Comparison of ENCODE assay signal across 2 cellular contexts in the genomic region with DNA sequence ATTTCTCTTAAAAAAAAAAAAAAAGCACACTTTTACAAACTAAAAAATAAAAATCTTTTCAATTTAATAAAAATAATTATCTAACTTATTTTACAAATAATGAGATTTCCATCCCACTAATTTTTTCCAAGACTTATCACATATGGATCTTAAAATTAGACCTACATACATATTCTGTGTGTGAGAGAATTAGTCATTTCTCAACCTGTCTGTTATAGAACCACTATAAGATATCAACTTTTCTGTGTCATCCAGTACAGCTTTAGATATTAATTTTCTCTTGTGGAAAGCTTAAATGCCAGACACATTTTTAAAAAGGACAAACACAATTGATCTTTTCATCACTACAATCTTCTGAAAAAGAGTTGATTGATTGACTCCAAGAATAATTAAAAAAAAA.
TF ChIP-seq lines count a peak whose summit lies in the region.

No MANE protein-coding gene starts in this region.

TF ChIP-seq in GM12878, 131 proteins besides CTCF, POLR2A, EP300 and RAD21 (continued from another document):
- TF ChIP-seq, protein P1, sequence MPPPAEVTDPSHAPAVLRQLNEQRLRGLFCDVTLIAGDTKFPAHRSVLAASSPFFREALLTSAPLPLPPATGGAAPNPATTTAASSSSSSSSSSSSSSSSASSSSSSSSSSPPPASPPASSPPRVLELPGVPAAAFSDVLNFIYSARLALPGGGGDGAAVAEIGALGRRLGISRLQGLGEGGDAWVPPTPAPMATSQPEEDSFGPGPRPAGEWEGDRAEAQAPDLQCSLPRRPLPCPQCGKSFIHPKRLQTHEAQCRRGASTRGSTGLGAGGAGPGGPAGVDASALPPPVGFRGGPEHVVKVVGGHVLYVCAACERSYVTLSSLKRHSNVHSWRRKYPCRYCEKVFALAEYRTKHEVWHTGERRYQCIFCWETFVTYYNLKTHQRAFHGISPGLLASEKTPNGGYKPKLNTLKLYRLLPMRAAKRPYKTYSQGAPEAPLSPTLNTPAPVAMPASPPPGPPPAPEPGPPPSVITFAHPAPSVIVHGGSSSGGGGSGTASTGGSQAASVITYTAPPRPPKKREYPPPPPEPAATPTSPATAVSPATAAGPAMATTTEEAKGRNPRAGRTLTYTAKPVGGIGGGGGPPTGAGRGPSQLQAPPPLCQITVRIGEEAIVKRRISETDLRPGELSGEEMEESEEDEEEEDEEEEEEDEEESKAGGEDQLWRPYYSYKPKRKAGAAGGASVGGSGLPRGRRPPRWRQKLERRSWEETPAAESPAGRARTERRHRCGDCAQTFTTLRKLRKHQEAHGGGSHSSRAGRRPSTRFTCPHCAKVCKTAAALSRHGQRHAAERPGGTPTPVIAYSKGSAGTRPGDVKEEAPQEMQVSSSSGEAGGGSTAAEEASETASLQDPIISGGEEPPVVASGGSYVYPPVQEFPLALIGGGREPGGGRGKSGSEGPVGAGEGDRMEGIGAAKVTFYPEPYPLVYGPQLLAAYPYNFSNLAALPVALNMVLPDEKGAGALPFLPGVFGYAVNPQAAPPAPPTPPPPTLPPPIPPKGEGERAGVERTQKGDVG (CRISPR knock-in tag; IDR thresholded peaks at IDR 0.05) = no peak
- TF ChIP-seq NFXL1 (IDR thresholded peaks at IDR 0.05; ENCODE audit: borderline replicate concordance) (no peak), SMARCA5 (IDR thresholded peaks at IDR 0.05) (no peak), STAT1 (conservative IDR thresholded peaks at IDR 0.05) (no peak), RBBP5 (conservative IDR thresholded peaks at IDR 0.05) (no peak)
- TF ChIP-seq, protein P2, sequence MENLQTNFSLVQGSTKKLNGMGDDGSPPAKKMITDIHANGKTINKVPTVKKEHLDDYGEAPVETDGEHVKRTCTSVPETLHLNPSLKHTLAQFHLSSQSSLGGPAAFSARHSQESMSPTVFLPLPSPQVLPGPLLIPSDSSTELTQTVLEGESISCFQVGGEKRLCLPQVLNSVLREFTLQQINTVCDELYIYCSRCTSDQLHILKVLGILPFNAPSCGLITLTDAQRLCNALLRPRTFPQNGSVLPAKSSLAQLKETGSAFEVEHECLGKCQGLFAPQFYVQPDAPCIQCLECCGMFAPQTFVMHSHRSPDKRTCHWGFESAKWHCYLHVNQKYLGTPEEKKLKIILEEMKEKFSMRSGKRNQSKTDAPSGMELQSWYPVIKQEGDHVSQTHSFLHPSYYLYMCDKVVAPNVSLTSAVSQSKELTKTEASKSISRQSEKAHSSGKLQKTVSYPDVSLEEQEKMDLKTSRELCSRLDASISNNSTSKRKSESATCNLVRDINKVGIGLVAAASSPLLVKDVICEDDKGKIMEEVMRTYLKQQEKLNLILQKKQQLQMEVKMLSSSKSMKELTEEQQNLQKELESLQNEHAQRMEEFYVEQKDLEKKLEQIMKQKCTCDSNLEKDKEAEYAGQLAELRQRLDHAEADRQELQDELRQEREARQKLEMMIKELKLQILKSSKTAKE (IDR thresholded peaks at IDR 0.05; ENCODE audit: low read depth, poor library complexity, severe bottlenecking) = no peak
- TF ChIP-seq, protein P3, sequence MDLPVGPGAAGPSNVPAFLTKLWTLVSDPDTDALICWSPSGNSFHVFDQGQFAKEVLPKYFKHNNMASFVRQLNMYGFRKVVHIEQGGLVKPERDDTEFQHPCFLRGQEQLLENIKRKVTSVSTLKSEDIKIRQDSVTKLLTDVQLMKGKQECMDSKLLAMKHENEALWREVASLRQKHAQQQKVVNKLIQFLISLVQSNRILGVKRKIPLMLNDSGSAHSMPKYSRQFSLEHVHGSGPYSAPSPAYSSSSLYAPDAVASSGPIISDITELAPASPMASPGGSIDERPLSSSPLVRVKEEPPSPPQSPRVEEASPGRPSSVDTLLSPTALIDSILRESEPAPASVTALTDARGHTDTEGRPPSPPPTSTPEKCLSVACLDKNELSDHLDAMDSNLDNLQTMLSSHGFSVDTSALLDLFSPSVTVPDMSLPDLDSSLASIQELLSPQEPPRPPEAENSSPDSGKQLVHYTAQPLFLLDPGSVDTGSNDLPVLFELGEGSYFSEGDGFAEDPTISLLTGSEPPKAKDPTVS (IDR thresholded peaks at IDR 0.05; ENCODE audit: low read depth, low read length) = no peak

TF ChIP-seq in GM23338, 12 proteins besides CTCF, POLR2A, EP300 and RAD21 (continued from another document):
- TF ChIP-seq, protein P4, sequence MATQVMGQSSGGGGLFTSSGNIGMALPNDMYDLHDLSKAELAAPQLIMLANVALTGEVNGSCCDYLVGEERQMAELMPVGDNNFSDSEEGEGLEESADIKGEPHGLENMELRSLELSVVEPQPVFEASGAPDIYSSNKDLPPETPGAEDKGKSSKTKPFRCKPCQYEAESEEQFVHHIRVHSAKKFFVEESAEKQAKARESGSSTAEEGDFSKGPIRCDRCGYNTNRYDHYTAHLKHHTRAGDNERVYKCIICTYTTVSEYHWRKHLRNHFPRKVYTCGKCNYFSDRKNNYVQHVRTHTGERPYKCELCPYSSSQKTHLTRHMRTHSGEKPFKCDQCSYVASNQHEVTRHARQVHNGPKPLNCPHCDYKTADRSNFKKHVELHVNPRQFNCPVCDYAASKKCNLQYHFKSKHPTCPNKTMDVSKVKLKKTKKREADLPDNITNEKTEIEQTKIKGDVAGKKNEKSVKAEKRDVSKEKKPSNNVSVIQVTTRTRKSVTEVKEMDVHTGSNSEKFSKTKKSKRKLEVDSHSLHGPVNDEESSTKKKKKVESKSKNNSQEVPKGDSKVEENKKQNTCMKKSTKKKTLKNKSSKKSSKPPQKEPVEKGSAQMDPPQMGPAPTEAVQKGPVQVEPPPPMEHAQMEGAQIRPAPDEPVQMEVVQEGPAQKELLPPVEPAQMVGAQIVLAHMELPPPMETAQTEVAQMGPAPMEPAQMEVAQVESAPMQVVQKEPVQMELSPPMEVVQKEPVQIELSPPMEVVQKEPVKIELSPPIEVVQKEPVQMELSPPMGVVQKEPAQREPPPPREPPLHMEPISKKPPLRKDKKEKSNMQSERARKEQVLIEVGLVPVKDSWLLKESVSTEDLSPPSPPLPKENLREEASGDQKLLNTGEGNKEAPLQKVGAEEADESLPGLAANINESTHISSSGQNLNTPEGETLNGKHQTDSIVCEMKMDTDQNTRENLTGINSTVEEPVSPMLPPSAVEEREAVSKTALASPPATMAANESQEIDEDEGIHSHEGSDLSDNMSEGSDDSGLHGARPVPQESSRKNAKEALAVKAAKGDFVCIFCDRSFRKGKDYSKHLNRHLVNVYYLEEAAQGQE (IDR thresholded peaks at IDR 0.05; ENCODE audit: unreplicated experiment) = no peak
- TF ChIP-seq ZNF114 (CRISPR knock-in tag; IDR thresholded peaks at IDR 0.05) = no peak
- TF ChIP-seq STAT1 (IDR thresholded peaks at IDR 0.05; ENCODE audit: unreplicated experiment) = no peak
- TF ChIP-seq, protein P5, sequence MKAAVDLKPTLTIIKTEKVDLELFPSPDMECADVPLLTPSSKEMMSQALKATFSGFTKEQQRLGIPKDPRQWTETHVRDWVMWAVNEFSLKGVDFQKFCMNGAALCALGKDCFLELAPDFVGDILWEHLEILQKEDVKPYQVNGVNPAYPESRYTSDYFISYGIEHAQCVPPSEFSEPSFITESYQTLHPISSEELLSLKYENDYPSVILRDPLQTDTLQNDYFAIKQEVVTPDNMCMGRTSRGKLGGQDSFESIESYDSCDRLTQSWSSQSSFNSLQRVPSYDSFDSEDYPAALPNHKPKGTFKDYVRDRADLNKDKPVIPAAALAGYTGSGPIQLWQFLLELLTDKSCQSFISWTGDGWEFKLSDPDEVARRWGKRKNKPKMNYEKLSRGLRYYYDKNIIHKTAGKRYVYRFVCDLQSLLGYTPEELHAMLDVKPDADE (IDR thresholded peaks at IDR 0.05) = no peak
- no peak for TF ChIP-seq CREB1 (CRISPR knock-in tag; IDR thresholded peaks at IDR 0.05; ENCODE audit: low read depth)
- TF ChIP-seq JUNB (IDR thresholded peaks at IDR 0.05; ENCODE audit: unreplicated experiment) = no peak
- TF ChIP-seq, protein P6, sequence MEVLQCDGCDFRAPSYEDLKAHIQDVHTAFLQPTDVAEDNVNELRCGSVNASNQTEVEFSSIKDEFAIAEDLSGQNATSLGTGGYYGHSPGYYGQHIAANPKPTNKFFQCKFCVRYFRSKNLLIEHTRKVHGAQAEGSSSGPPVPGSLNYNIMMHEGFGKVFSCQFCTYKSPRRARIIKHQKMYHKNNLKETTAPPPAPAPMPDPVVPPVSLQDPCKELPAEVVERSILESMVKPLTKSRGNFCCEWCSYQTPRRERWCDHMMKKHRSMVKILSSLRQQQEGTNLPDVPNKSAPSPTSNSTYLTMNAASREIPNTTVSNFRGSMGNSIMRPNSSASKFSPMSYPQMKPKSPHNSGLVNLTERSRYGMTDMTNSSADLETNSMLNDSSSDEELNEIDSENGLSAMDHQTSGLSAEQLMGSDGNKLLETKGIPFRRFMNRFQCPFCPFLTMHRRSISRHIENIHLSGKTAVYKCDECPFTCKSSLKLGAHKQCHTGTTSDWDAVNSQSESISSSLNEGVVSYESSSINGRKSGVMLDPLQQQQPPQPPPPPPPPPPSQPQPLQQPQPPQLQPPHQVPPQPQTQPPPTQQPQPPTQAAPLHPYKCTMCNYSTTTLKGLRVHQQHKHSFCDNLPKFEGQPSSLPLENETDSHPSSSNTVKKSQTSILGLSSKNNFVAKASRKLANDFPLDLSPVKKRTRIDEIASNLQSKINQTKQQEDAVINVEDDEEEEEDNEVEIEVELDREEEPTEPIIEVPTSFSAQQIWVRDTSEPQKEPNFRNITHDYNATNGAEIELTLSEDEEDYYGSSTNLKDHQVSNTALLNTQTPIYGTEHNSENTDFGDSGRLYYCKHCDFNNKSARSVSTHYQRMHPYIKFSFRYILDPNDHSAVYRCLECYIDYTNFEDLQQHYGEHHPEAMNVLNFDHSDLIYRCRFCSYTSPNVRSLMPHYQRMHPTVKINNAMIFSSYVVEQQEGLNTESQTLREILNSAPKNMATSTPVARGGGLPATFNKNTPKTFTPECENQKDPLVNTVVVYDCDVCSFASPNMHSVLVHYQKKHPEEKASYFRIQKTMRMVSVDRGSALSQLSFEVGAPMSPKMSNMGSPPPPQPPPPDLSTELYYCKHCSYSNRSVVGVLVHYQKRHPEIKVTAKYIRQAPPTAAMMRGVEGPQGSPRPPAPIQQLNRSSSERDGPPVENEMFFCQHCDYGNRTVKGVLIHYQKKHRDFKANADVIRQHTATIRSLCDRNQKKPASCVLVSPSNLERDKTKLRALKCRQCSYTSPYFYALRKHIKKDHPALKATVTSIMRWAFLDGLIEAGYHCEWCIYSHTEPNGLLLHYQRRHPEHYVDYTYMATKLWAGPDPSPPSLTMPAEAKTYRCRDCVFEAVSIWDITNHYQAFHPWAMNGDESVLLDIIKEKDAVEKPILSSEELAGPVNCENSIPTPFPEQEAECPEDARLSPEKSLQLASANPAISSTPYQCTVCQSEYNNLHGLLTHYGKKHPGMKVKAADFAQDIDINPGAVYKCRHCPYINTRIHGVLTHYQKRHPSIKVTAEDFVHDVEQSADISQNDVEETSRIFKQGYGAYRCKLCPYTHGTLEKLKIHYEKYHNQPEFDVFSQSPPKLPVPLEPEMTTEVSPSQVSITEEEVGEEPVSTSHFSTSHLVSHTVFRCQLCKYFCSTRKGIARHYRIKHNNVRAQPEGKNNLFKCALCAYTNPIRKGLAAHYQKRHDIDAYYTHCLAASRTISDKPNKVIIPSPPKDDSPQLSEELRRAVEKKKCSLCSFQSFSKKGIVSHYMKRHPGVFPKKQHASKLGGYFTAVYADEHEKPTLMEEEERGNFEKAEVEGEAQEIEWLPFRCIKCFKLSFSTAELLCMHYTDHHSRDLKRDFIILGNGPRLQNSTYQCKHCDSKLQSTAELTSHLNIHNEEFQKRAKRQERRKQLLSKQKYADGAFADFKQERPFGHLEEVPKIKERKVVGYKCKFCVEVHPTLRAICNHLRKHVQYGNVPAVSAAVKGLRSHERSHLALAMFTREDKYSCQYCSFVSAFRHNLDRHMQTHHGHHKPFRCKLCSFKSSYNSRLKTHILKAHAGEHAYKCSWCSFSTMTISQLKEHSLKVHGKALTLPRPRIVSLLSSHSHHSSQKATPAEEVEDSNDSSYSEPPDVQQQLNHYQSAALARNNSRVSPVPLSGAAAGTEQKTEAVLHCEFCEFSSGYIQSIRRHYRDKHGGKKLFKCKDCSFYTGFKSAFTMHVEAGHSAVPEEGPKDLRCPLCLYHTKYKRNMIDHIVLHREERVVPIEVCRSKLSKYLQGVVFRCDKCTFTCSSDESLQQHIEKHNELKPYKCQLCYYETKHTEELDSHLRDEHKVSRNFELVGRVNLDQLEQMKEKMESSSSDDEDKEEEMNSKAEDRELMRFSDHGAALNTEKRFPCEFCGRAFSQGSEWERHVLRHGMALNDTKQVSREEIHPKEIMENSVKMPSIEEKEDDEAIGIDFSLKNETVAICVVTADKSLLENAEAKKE (CRISPR knock-in tag; IDR thresholded peaks at IDR 0.05) = no peak
